In the genomic region with DNA sequence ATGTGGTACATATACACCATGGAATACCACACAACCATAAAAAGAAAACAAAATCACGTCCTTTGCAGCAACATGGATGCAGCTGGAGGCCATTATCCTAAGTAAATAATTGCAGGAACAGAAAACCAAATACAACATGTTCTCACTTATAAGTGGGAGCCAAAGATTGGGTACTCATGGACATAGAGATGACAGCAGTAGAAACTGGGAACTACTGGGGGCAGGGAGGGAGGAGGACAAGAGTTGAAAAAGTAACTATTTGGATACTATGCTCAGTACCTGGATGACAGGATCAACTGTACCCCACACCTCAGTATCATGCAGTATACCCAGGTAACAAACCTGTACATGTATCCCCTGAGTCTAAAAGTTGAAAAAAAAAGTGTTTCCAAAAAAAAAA, we compare ENCODE assay signal across 34 cellular contexts.
"Had no signal": no experiment of that assay in that cellular context is flagged by ENCODE, and none has a peak within 500 bp of the region (broad histone marks: within the 10 kb centered on the region; RNA-seq: fewer than 3 reads in every experiment).

No MANE protein-coding gene starts in this region.

- H3K36me3 ChIP-seq: adrenal gland, esophagus muscularis mucosa, gastrocnemius medialis, heart left ventricle, WERI-Rb-1 had no signal

- H3K4me3 Mint-ChIP-seq: activated CD8-positive, alpha-beta T cell treated with anti-CD3 and anti-CD28 coated beads for 36 hours; activated naive CD8-positive, alpha-beta T cell; activated naive CD8-positive, alpha-beta T cell treated with anti-CD3 and anti-CD28 coated beads, Interleukin-2, amount 50 U/mL, for 24 hours; activated T-cell treated with anti-CD3 and anti-CD28 coated beads, Interleukin-2, amount 50 U/mL, for 4 hours; activated T-helper 17 cell treated with anti-CD3 and anti-CD28 coated beads, Interleukin-2, amount 50 U/mL, for 72 hours; effector memory CD8-positive, alpha-beta T cell; T-helper 17 cell; T-helper 2 cell treated with Interferon-gamma antibody and Interleukin-4, amounts not matched to agents 5 μg/mL and 100 μg/mL, for 36 hours had no signal

- ATAC-seq: activated CD4-positive, CD25-positive, alpha-beta regulatory T cell treated with anti-CD3 and anti-CD28 coated beads, Interleukin-2, amount 50 U/mL, for 24 hours; activated CD8-positive, alpha-beta T cell treated with anti-CD3 and anti-CD28 coated beads for 36 hours; activated naive CD8-positive, alpha-beta T cell treated with anti-CD3 and anti-CD28 coated beads, Interleukin-2, amount 50 U/mL, for 24 hours; activated T-cell treated with anti-CD3 and anti-CD28 coated beads, Interleukin-2, amount 50 U/mL, for 4 hours; activated T-helper 17 cell treated with anti-CD3 and anti-CD28 coated beads, Interleukin-2, amount 50 U/mL, for 72 hours; body of pancreas; effector memory CD8-positive, alpha-beta T cell; foreskin keratinocyte; gastrocnemius medialis; heart left ventricle; T-helper 17 cell had no signal

- H3K27me3 ChIP-seq: adrenal gland, body of pancreas, esophagus muscularis mucosa, foreskin keratinocyte, gastrocnemius medialis, heart left ventricle had no signal

- H3K4me3 ChIP-seq: adrenal gland, body of pancreas, esophagus muscularis mucosa, gastrocnemius medialis, heart left ventricle had no signal

- H3K4me1 ChIP-seq: adrenal gland, body of pancreas, esophagus muscularis mucosa, gastrocnemius medialis, heart left ventricle had no signal

- H3K9me3 Mint-ChIP-seq: activated B cell treated with CpG ODN at 0.5 μM for 24 hours; activated CD8-positive, alpha-beta T cell treated with anti-CD3 and anti-CD28 coated beads for 36 hours; activated naive CD8-positive, alpha-beta T cell treated with anti-CD3 and anti-CD28 coated beads, Interleukin-2, amount 50 U/mL, for 24 hours; activated T-cell treated with anti-CD3 and anti-CD28 coated beads, Interleukin-2, amount 50 U/mL, for 4 hours; activated T-helper 17 cell treated with anti-CD3 and anti-CD28 coated beads, Interleukin-2, amount 50 U/mL, for 72 hours; effector memory CD8-positive, alpha-beta T cell; T-helper 2 cell treated with Interferon-gamma antibody and Interleukin-4, amounts not matched to agents 5 μg/mL and 100 μg/mL, for 36 hours had no signal

- H3K27ac ChIP-seq: adrenal gland, body of pancreas, esophagus muscularis mucosa, foreskin keratinocyte, gastrocnemius medialis, heart left ventricle, WERI-Rb-1 had no signal

- H3K27ac Mint-ChIP-seq: activated B cell treated with CpG ODN at 0.5 μM for 24 hours; activated CD8-positive, alpha-beta T cell treated with anti-CD3 and anti-CD28 coated beads for 36 hours; activated naive CD8-positive, alpha-beta T cell; activated naive CD8-positive, alpha-beta T cell treated with anti-CD3 and anti-CD28 coated beads, Interleukin-2, amount 50 U/mL, for 24 hours; activated T-helper 17 cell treated with anti-CD3 and anti-CD28 coated beads, Interleukin-2, amount 50 U/mL, for 72 hours; effector memory CD8-positive, alpha-beta T cell; T-helper 17 cell; T-helper 2 cell treated with Interferon-gamma antibody and Interleukin-4, amounts not matched to agents 5 μg/mL and 100 μg/mL, for 36 hours had no signal

- H3K36me3 Mint-ChIP-seq: activated naive CD8-positive, alpha-beta T cell had no signal

- DNase-seq: activated B cell treated with CpG ODN at 0.5 μM for 24 hours; activated CD4-positive, alpha-beta T cell treated with anti-CD3 and anti-CD28 coated beads for 48 hours; activated CD4-positive, alpha-beta T cell treated with anti-CD3 and anti-CD28 coated beads, Interleukin-2, amount 50 U/mL, for 1 hour; activated CD4-positive, alpha-beta T cell treated with anti-CD3 and anti-CD28 coated beads, Interleukin-2, amount 50 U/mL, for 48 hours; activated CD8-positive, alpha-beta memory T cell treated with anti-CD3 and anti-CD28 coated beads for 24 hours; activated CD8-positive, alpha-beta T cell treated with anti-CD3 and anti-CD28 coated beads for 36 hours; activated effector memory CD4-positive, alpha-beta T cell treated with Interleukin-2 at 50 U/mL for 16 hours; activated gamma-delta T cell treated with Interleukin-2 at 50 U/mL for 16 hours; activated naive CD4-positive, alpha-beta T cell treated with anti-CD3 and anti-CD28 coated beads, Interleukin-2, amount 50 U/mL, for 16 hours; activated naive CD4-positive, alpha-beta T cell treated with Interleukin-2 at 50 U/mL for 16 hours; activated naive CD8-positive, alpha-beta T cell treated with anti-CD3 and anti-CD28 coated beads, Interleukin-2, amount 50 U/mL, for 24 hours; activated T-cell treated with anti-CD3 and anti-CD28 coated beads, Interleukin-2, amount 50 U/mL, for 4 hours; adrenal gland; amygdala; aorta; body of pancreas; caudate nucleus; cortex of kidney; dermis blood vessel endothelial cell; effector CD4-positive, alpha-beta T cell; effector memory CD8-positive, alpha-beta T cell; erythroblast; foreskin keratinocyte; gastrocnemius medialis; glutamatergic neuron; heart left ventricle; T-helper 17 cell; T1000; WERI-Rb-1 had no signal

- H3K9me3 ChIP-seq: adrenal gland, body of pancreas, esophagus muscularis mucosa, gastrocnemius medialis, heart left ventricle had no signal

- H3K4me1 Mint-ChIP-seq: activated naive CD8-positive, alpha-beta T cell treated with anti-CD3 and anti-CD28 coated beads, Interleukin-2, amount 50 U/mL, for 24 hours; activated T-helper 17 cell treated with anti-CD3 and anti-CD28 coated beads, Interleukin-2, amount 50 U/mL, for 72 hours; T-helper 17 cell had no signal

- H3K27me3 Mint-ChIP-seq: activated B cell treated with CpG ODN at 0.5 μM for 24 hours; activated CD8-positive, alpha-beta T cell treated with anti-CD3 and anti-CD28 coated beads for 36 hours; activated naive CD8-positive, alpha-beta T cell; activated naive CD8-positive, alpha-beta T cell treated with anti-CD3 and anti-CD28 coated beads, Interleukin-2, amount 50 U/mL, for 24 hours; effector memory CD8-positive, alpha-beta T cell had no signal
